ENCODE assay signal across 14 cellular contexts in genomic region chr10:4267084-4267774, GRCh38.
DNase-seq lines count a peak whose midpoint lies in the region; ATAC-seq, FAIRE-seq and TF ChIP-seq lines count a peak whose summit lies in the region.
"Had no signal": no experiment of that assay in that cellular context is flagged by ENCODE, and none has a peak within 500 bp of the region (broad histone marks: within the 10 kb centered on the region; RNA-seq: fewer than 3 reads in every experiment).

No MANE protein-coding gene starts in this region.

- POLR2A ChIA-PET in Caco-2 (lab: Charles Lee) (no interaction called here), endothelial cell of umbilical vein (lab: Charles Lee) (no interaction called here)

- CTCF ChIA-PET in Caco-2 (lab: Charles Lee): interaction anchor here (1.4 kb wide), 1 partner anchor 93 kb away, joined by 4 read pairs; no protein-coding TSS in a partner anchor
- CTCF ChIA-PET in endothelial cell of umbilical vein (lab: Charles Lee): interaction anchor here (0.6 to 1.6 kb wide), 5 partner anchors 11 to 1069 kb away, joined by 3 to 5 read pairs (median 3); no protein-coding TSS in a partner anchor

- no peaks in the 10 kb centered on the region for H3K27me3 Mint-ChIP-seq in Caco-2 (ENCODE audit: insufficient read depth, unreplicated experiment)

- DNase-seq in Caco-2 (peak in 1 of 2 experiments; percentile 24), NCI-H748 treated with DMSO at 0.1 percent for 48 hours (lab: John Stamatoyannopoulos, UW) (peak; percentile 2), endothelial cell of umbilical vein (ENCODE audit: low read depth, low spot score) (peak; percentile 46), psoas muscle (no peak), GF-D8 (lab: John Stamatoyannopoulos, UW) (no peak), NCI-H82 (lab: John Stamatoyannopoulos, UW) (no peak)
- DNase-seq in NK-92 treated with Interleukin-12 subunit alpha and Interleukin-12 subunit beta, amount 100 ng/mL, for 24 hours (lab: John Stamatoyannopoulos, UW): no peak
- DNase-seq: activated T-cell treated with anti-CD3 and anti-CD28 coated beads, Interleukin-2, amount 50 U/mL, for 4 hours; CD8-positive, alpha-beta memory T cell; immature natural killer cell; NCI-H2227 treated with DMSO at 0.1 percent for 48 hours; stimulated activated naive CD8-positive, alpha-beta T cell treated with anti-CD3 and anti-CD28 coated beads, Interleukin-15, amount 100 ng/mL, for 72 hours had no signal

- no peaks in the 10 kb centered on the region for H3K9me1 ChIP-seq in endothelial cell of umbilical vein (replicated peaks; ENCODE audit: control insufficient read depth, extremely low read depth, insufficient read depth, low read length)

- H3K4me1 Mint-ChIP-seq in Caco-2 (ENCODE audit: low read depth, unreplicated experiment): no peaks in the 10 kb centered on the region
- H3K4me1 Mint-ChIP-seq: immature natural killer cell had no signal

- H3K9me3 ChIP-seq in Caco-2 (no peaks in the 10 kb centered on the region), endothelial cell of umbilical vein (replicated peaks; ENCODE audit: control insufficient read depth, insufficient read depth, low read length) (no peaks in the 10 kb centered on the region), psoas muscle (no peaks in the 10 kb centered on the region)

- no peak overlapping the region for H3K9ac ChIP-seq in endothelial cell of umbilical vein (replicated peaks; ENCODE audit: extremely low read depth, insufficient read depth, low read length)

- 62 to 78% (median 68%) methylated on average over 8 of the region's 8 CpGs for WGBS in psoas muscle, 3 donors

- H3K36me3 Mint-ChIP-seq in Caco-2 (ENCODE audit: insufficient read depth, unreplicated experiment): no peaks in the 10 kb centered on the region
- H3K36me3 Mint-ChIP-seq: immature natural killer cell had no signal

- no peak overlapping the region for H3K4me2 ChIP-seq in endothelial cell of umbilical vein (ENCODE audit: insufficient read depth, low read length)

- dilution Hi-C loops in endothelial cell of umbilical vein (cut with MboI; ENCODE audit: extremely low pct_ligation_motif_present, low sequenced_read_pairs): no loop called here

- no peak overlapping the region for H3K27ac Mint-ChIP-seq in Caco-2 (ENCODE audit: unreplicated experiment)
- H3K27ac Mint-ChIP-seq: CD8-positive, alpha-beta memory T cell; immature natural killer cell; stimulated activated naive CD8-positive, alpha-beta T cell treated with anti-CD3 and anti-CD28 coated beads, Interleukin-15, amount 100 ng/mL, for 72 hours had no signal

- H3K36me3 ChIP-seq in Caco-2 (ENCODE audit: control insufficient read depth, insufficient read depth, low read length) (no peaks in the 10 kb centered on the region), endothelial cell of umbilical vein (ENCODE audit: control insufficient read depth in 2 of 2, extremely low read depth in 1 of 2, insufficient read depth in 2 of 2, low read length in 2 of 2) (no peaks in the 10 kb centered on the region), psoas muscle (ENCODE audit: insufficient read depth in 1 of 2, low read depth in 1 of 2) (no peaks in the 10 kb centered on the region)

- H2AFZ ChIP-seq in endothelial cell of umbilical vein (ENCODE audit: low read depth, low read length): no peak overlapping the region

- H3K27ac ChIP-seq in endothelial cell of umbilical vein (ENCODE audit: insufficient read depth, low read depth, low read length): no peak overlapping the region
- no peak overlapping the region for H3K27ac ChIP-seq in psoas muscle
- H3K27ac ChIP-seq: SK-N-MC had no signal

- H3K9me3 Mint-ChIP-seq in Caco-2 (ENCODE audit: unreplicated experiment): no peaks in the 10 kb centered on the region
- H3K9me3 Mint-ChIP-seq: activated T-cell treated with anti-CD3 and anti-CD28 coated beads, Interleukin-2, amount 50 U/mL, for 4 hours; immature natural killer cell; stimulated activated naive CD8-positive, alpha-beta T cell treated with anti-CD3 and anti-CD28 coated beads, Interleukin-15, amount 100 ng/mL, for 72 hours had no signal

- intact Hi-C loops in Caco-2 (cut with micrococcal nuclease; ENCODE audit: unreplicated experiment): loop anchor here (1.0 kb wide), 1 partner anchor 1028 kb away; no protein-coding TSS in a partner anchor
- intact Hi-C loops in endothelial cell of umbilical vein (cut with micrococcal nuclease): no loop called here
- intact Hi-C loops in psoas muscle (cut with DNase I): no loop called here

- BruUV-seq in Caco-2 (replicated peaks; lab: Mats Ljungman, UMichigan) (no TSS peak), endothelial cell of umbilical vein (replicated peaks; lab: Mats Ljungman, UMichigan) (no TSS peak)

- H3K27me3 ChIP-seq in Caco-2 (replicated peaks; ENCODE audit: control insufficient read depth, insufficient read depth, low read length) (no peaks in the 10 kb centered on the region), endothelial cell of umbilical vein (ENCODE audit: control insufficient read depth in 2 of 2, insufficient read depth in 2 of 2, low read length in 2 of 2) (no peaks in the 10 kb centered on the region), psoas muscle (ENCODE audit: insufficient read depth in 3 of 3, low read length in 2 of 3) (no peaks in the 10 kb centered on the region)

- TF ChIP-seq CTCF in Caco-2 (IDR thresholded peaks at IDR 0.05; ENCODE audit: insufficient read depth in 1 of 2, low read depth in 1 of 2, low read length in 1 of 2, severe bottlenecking in 1 of 2, unreplicated experiment in 1 of 2) (peak; percentile 35 to 42), endothelial cell of umbilical vein (IDR thresholded peaks at IDR 0.05; ENCODE audit: extremely low read depth in 1 of 2, insufficient read depth in 1 of 2, low read depth in 1 of 2, low read length in 2 of 2) (no peak), psoas muscle (IDR thresholded peaks at IDR 0.05) (peak; percentile 24)

- no peak overlapping the region for H3K4me3 Mint-ChIP-seq in Caco-2 (ENCODE audit: unreplicated experiment)
- H3K4me3 Mint-ChIP-seq: activated T-cell treated with anti-CD3 and anti-CD28 coated beads, Interleukin-2, amount 50 U/mL, for 4 hours; CD8-positive, alpha-beta memory T cell; immature natural killer cell; stimulated activated naive CD8-positive, alpha-beta T cell treated with anti-CD3 and anti-CD28 coated beads, Interleukin-15, amount 100 ng/mL, for 72 hours had no signal

- H4K20me1 ChIP-seq in endothelial cell of umbilical vein (replicated peaks; ENCODE audit: control insufficient read depth, extremely low read depth, insufficient read depth, low read length): no peaks in the 10 kb centered on the region

- FAIRE-seq in endothelial cell of umbilical vein (lab: Jason Lieb, UNC): no peak

- no peak for TF ChIP-seq POLR2A in endothelial cell of umbilical vein (IDR thresholded peaks at IDR 0.05; ENCODE audit: low read depth, low read length)

- H3K4me1 ChIP-seq in Caco-2: no peaks in the 10 kb centered on the region
- H3K4me1 ChIP-seq in endothelial cell of umbilical vein (ENCODE audit: control insufficient read depth, extremely low read depth, insufficient read depth, low read length): peaks cover 6% of the 10 kb centered on the region
- peaks cover 6% of the 10 kb centered on the region for H3K4me1 ChIP-seq in psoas muscle

- H3K79me2 ChIP-seq in endothelial cell of umbilical vein (ENCODE audit: control insufficient read depth, insufficient read depth, low read length): no peaks in the 10 kb centered on the region

- H3K4me3 ChIP-seq in Caco-2 (ENCODE audit: low read depth, low read length) (no peak overlapping the region), endothelial cell of umbilical vein (replicated peaks in 1 of 3; ENCODE audit: insufficient read depth in 1 of 3, low read depth in 1 of 3, low read length in 3 of 3) (no peak overlapping the region), psoas muscle (no peak overlapping the region)
- H3K4me3 ChIP-seq: SK-N-MC had no signal

- ATAC-seq in psoas muscle: no peak
- no peak for ATAC-seq in GM21723 (IDR thresholded peaks at IDR 0.05; ENCODE audit: unreplicated experiment)
- ATAC-seq: activated T-cell treated with anti-CD3 and anti-CD28 coated beads, Interleukin-2, amount 50 U/mL, for 4 hours; stimulated activated naive CD8-positive, alpha-beta T cell treated with anti-CD3 and anti-CD28 coated beads, Interleukin-15, amount 100 ng/mL, for 72 hours had no signal

TF ChIP-seq in endothelial cell of umbilical vein, 7 proteins besides CTCF, POLR2A, EP300 and RAD21:
- no peak for TF ChIP-seq FOS (IDR thresholded peaks at IDR 0.05; ENCODE audit: borderline replicate concordance, insufficient read depth, low read length)
- TF ChIP-seq, protein P1, sequence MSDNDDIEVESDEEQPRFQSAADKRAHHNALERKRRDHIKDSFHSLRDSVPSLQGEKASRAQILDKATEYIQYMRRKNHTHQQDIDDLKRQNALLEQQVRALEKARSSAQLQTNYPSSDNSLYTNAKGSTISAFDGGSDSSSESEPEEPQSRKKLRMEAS (IDR thresholded peaks at IDR 0.05; ENCODE audit: insufficient read depth, insufficient read length): no peak
- TF ChIP-seq MYC (IDR thresholded peaks at IDR 0.05; ENCODE audit: low read depth, low read length): no peak
- TF ChIP-seq EZH2 (IDR thresholded peaks at IDR 0.05; ENCODE audit: borderline replicate concordance, low read depth, low read length, severe bottlenecking): no peak
- TF ChIP-seq GATA2 (IDR thresholded peaks at IDR 0.05; ENCODE audit: insufficient read depth, insufficient read length, low read depth, low read length): no peak
- no peak for TF ChIP-seq JUN (IDR thresholded peaks at IDR 0.05; ENCODE audit: borderline replicate concordance, insufficient read depth, insufficient read length, low read depth)
- no peak for TF ChIP-seq POLR2AphosphoS5 (IDR thresholded peaks at IDR 0.05; ENCODE audit: insufficient read depth, low read depth, low read length)

Comparison
In these comparisons a context has a peak if more than half of its experiments do, and no peak if none do; other contexts are left out.
1. DNase-seq: peak in NCI-H748 treated with DMSO at 0.1 percent for 48 hours (single experiment) and endothelial cell of umbilical vein (single experiment); none in psoas muscle (0 of 2), GF-D8 (single experiment), NK-92 treated with Interleukin-12 subunit alpha and Interleukin-12 subunit beta, amount 100 ng/mL, for 24 hours (single experiment) and NCI-H82 (single experiment).
2. CTCF ChIP-seq: peak in Caco-2 (2 of 2) and psoas muscle (single experiment); none in endothelial cell of umbilical vein (0 of 2).